16 cellular contexts compared by ENCODE assay signal in the genomic region with DNA sequence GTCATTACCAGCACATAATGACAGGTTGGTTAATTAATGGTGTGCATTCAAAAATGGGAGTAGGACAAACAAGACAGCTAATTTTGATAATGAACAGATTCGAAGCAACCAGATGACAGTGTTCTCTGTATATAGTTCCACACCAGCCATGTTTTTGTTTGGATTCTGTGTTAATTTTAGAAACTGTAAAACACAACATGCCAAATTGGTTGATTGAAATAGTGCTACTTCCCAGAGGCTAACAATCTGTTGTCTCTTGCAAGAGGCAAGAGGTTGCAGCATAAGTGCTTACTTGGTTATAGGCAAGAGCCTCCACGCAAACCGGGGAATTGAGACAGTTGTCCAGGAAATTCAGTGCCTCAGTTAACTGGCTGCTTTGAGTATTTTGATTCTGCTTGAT.
A peak's percentile ranks its signal among the peaks of the same experiment; 100 is the strongest.
DNase-seq lines count a peak whose midpoint lies in the region; ATAC-seq, FAIRE-seq and TF ChIP-seq lines count a peak whose summit lies in the region.
"Had no signal": no experiment of that assay in that cellular context is flagged by ENCODE, and none has a peak within 500 bp of the region (broad histone marks: within the 10 kb centered on the region; RNA-seq: fewer than 3 reads in every experiment).

No MANE protein-coding gene starts in this region.

- DNase-seq in left ventricle myocardium inferior (no peak), left ventricle myocardium superior (no peak), astrocyte (ENCODE audit: low read depth) (no peak), germinal center (ENCODE audit: low spot score) (no peak), GF-D8 (lab: John Stamatoyannopoulos, UW) (no peak)
- peak in 1 of 10 donors; percentile 1 for DNase-seq in naive thymus-derived CD8-positive, alpha-beta T cell
- DNase-seq in activated CD4-positive, alpha-beta T cell treated with anti-CD3 and anti-CD28 coated beads for 36 hours: no peak
- DNase-seq: activated CD4-positive, CD25-positive, alpha-beta regulatory T cell treated with anti-CD3 and anti-CD28 coated beads, Interleukin-2, amount 50 U/mL, for 72 hours; H7; hypothalamus; nucleus accumbens; PC-9; stimulated activated CD4-positive, alpha-beta T cell treated with anti-CD3 and anti-CD28 coated beads, Interleukin-15, amount 100 ng/mL, for 24 hours had no signal

- no peak overlapping the region for H2AFZ ChIP-seq in astrocyte (ENCODE audit: low read depth, low read length)
- H2AFZ ChIP-seq: PC-9 had no signal

- H3K27me3 Mint-ChIP-seq in astrocyte (ENCODE audit: low read depth, unreplicated experiment): no peaks in the 10 kb centered on the region
- peaks cover 0 to 2% (median under 1%) of the 10 kb centered on the region in 5 donors for H3K27me3 Mint-ChIP-seq in naive thymus-derived CD8-positive, alpha-beta T cell
- H3K27me3 Mint-ChIP-seq in activated CD4-positive, alpha-beta T cell treated with anti-CD3 and anti-CD28 coated beads for 36 hours: peaks cover 5% of the 10 kb centered on the region

- H3K36me3 Mint-ChIP-seq in astrocyte (ENCODE audit: low read depth, unreplicated experiment): no peaks in the 10 kb centered on the region
- peaks cover 0 to 3% (median 0%) of the 10 kb centered on the region in 3 donors for H3K36me3 Mint-ChIP-seq in naive thymus-derived CD8-positive, alpha-beta T cell
- H3K36me3 Mint-ChIP-seq in activated CD4-positive, alpha-beta T cell treated with anti-CD3 and anti-CD28 coated beads for 36 hours (ENCODE audit: low read depth): no peaks in the 10 kb centered on the region

- H3K4me3 ChIP-seq in left ventricle myocardium inferior: peak overlapping the region; percentile 56
- no peak overlapping the region for H3K4me3 ChIP-seq in astrocyte (ENCODE audit: insufficient read depth, low read depth, low read length)
- H3K4me3 ChIP-seq: PC-9 had no signal

- H3K79me2 ChIP-seq in astrocyte (ENCODE audit: insufficient read depth, low read length): no peaks in the 10 kb centered on the region

- H3K27me3 ChIP-seq in left ventricle myocardium inferior (ENCODE audit: low read depth) (peaks cover 6% of the 10 kb centered on the region), astrocyte (ENCODE audit: insufficient read depth, low read length) (no peaks in the 10 kb centered on the region)
- H3K27me3 ChIP-seq: breast epithelium, vagina had no signal

- TF ChIP-seq CTCF in left ventricle myocardium inferior (IDR thresholded peaks at IDR 0.05; ENCODE audit: borderline replicate concordance) (no peak), astrocyte (IDR thresholded peaks at IDR 0.05; ENCODE audit: insufficient read depth, low read depth, low read length) (no peak)

- intact Hi-C loops in left ventricle myocardium inferior (cut with micrococcal nuclease) (loop anchor here (10.0 kb wide), 3 partner anchors 258 to 818 kb away; no protein-coding TSS in a partner anchor), left ventricle myocardium superior (cut with micrococcal nuclease) (loop anchor here (10.0 kb wide), 3 partner anchors 258 to 808 kb away; no protein-coding TSS in a partner anchor)
- intact Hi-C loops in activated CD4-positive, alpha-beta T cell treated with anti-CD3 and anti-CD28 coated beads for 36 hours (cut with DNase I, micrococcal nuclease): loop anchor here in 1 of 2 experiments (10.0 kb wide), 2 partner anchors 258 to 658 kb away; no protein-coding TSS in a partner anchor

- H4K20me1 ChIP-seq in astrocyte (ENCODE audit: insufficient read depth, low read length): no peaks in the 10 kb centered on the region

- ATAC-seq in left ventricle myocardium superior (no peak), GM18858 (IDR thresholded peaks at IDR 0.05; ENCODE audit: unreplicated experiment) (no peak)
- ATAC-seq in naive thymus-derived CD8-positive, alpha-beta T cell: no peak
- no peak for ATAC-seq in activated CD4-positive, alpha-beta T cell treated with anti-CD3 and anti-CD28 coated beads for 36 hours

- no peaks in the 10 kb centered on the region for H3K9me3 Mint-ChIP-seq in astrocyte (ENCODE audit: unreplicated experiment)
- no peaks in the 10 kb centered on the region for H3K9me3 Mint-ChIP-seq in naive thymus-derived CD8-positive, alpha-beta T cell
- H3K9me3 Mint-ChIP-seq in activated CD4-positive, alpha-beta T cell treated with anti-CD3 and anti-CD28 coated beads for 36 hours (ENCODE audit: low read depth): no peaks in the 10 kb centered on the region

- H3K36me3 ChIP-seq in left ventricle myocardium inferior (no peaks in the 10 kb centered on the region), astrocyte (ENCODE audit: insufficient read depth, low read length) (no peaks in the 10 kb centered on the region)
- H3K36me3 ChIP-seq: breast epithelium, vagina had no signal

- H3K4me1 Mint-ChIP-seq in astrocyte (ENCODE audit: low read depth, unreplicated experiment): peaks cover 44% of the 10 kb centered on the region
- H3K4me1 Mint-ChIP-seq in naive thymus-derived CD8-positive, alpha-beta T cell: peaks cover 16 to 36% (median 28%) of the 10 kb centered on the region in 4 donors
- H3K4me1 Mint-ChIP-seq in activated CD4-positive, alpha-beta T cell treated with anti-CD3 and anti-CD28 coated beads for 36 hours: peaks cover 19% of the 10 kb centered on the region

- FAIRE-seq in astrocyte (lab: Jason Lieb, UNC): no peak

- H3K4me1 ChIP-seq in left ventricle myocardium inferior: peaks cover 20% of the 10 kb centered on the region
- H3K4me1 ChIP-seq in astrocyte (ENCODE audit: insufficient read depth, low read length): peaks cover 34% of the 10 kb centered on the region
- H3K4me1 ChIP-seq: breast epithelium had no signal

- CTCF ChIA-PET in activated CD4-positive, alpha-beta T cell treated with anti-CD3 and anti-CD28 coated beads for 36 hours (lab: Charles Lee): interaction anchor here (0.7 to 1.0 kb wide), 2 partner anchors 9 to 167 kb away, joined by 3 read pairs; no protein-coding TSS in a partner anchor

- H3K9ac ChIP-seq in astrocyte (ENCODE audit: low read length): no peak overlapping the region

- peak overlapping the region; percentile 77 for H3K4me2 ChIP-seq in astrocyte (ENCODE audit: low read length)
- H3K4me2 ChIP-seq: PC-9 had no signal

- H3K27ac Mint-ChIP-seq in astrocyte (ENCODE audit: unreplicated experiment): peak overlapping the region; percentile 99
- peak overlapping the region; percentile 94 to 99 (median 98) for H3K27ac Mint-ChIP-seq in naive thymus-derived CD8-positive, alpha-beta T cell
- no peak overlapping the region for H3K27ac Mint-ChIP-seq in activated CD4-positive, alpha-beta T cell treated with anti-CD3 and anti-CD28 coated beads for 36 hours

- POLR2A ChIA-PET in naive thymus-derived CD8-positive, alpha-beta T cell (lab: Charles Lee): interaction anchor here (0.9 kb wide), 1 partner anchor 936 kb away, joined by 3 read pairs; a partner anchor contains a TSS
- POLR2A ChIA-PET in activated CD4-positive, alpha-beta T cell treated with anti-CD3 and anti-CD28 coated beads for 36 hours (lab: Charles Lee): no interaction called here

- no peak overlapping the region for H3K4me3 Mint-ChIP-seq in astrocyte (ENCODE audit: unreplicated experiment)
- H3K4me3 Mint-ChIP-seq in naive thymus-derived CD8-positive, alpha-beta T cell: peak overlapping the region; percentile 84 to 94 (median 91)
- H3K4me3 Mint-ChIP-seq in activated CD4-positive, alpha-beta T cell treated with anti-CD3 and anti-CD28 coated beads for 36 hours: no peak overlapping the region

- H3K27ac ChIP-seq in left ventricle myocardium inferior (replicated peaks) (peak overlapping the region; percentile 82), astrocyte (ENCODE audit: low read depth, low read length) (no peak overlapping the region)
- H3K27ac ChIP-seq: PC-9 had no signal

- H3K9me3 ChIP-seq in left ventricle myocardium inferior (replicated peaks) (no peaks in the 10 kb centered on the region), astrocyte (ENCODE audit: insufficient read depth, low read depth, low read length) (no peaks in the 10 kb centered on the region)
- H3K9me3 ChIP-seq: breast epithelium, vagina had no signal

Comparison
In these comparisons a context has a peak if more than half of its experiments do, and no peak if none do; other contexts are left out.
1. H3K4me3 Mint-ChIP-seq: peak in naive thymus-derived CD8-positive, alpha-beta T cell (10 of 10); none in astrocyte (single experiment) and activated CD4-positive, alpha-beta T cell treated with anti-CD3 and anti-CD28 coated beads for 36 hours (single experiment).